In the genomic region with DNA sequence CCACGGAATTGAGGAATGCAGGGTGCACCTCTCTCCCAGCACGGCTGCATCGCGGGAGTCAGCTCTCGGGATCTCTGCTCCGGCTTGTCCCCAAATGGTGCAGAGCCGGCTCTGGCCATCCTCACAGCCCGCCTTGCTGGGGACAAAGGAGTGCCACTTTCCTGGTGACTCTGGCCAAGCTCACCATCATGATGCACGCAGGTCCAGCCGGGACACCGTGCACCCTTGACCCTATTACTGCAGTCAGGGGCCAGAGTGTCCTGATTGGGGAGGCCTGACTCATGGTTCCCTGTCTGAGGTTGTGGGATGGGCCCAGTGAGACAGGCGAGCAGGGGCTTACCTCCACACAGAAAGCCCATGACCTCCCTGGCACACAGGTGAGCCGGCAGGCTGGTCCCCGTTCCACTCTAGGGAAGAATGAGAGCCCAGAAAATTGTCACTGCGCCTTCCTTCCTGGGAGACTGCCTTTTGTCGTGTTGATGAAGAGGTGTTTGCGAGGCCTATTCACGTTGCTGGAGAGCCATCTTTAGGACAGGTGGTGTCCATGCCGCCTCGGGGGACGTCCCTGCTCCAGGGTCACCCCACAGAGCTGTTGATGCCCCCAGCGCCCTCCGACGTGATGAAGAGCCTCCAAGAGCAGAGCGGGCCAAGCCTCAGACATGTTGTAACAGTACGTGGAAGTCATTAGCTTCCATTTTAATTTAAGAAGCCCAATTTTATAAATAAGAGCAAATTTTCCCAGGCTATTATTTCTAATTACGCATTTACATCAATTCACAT, we compare ENCODE assay signal across 27 cellular contexts. TPM values are rescaled to one million over a fixed set of nuclear protein-coding genes. Genes with fewer than 3 reads are reported as not detected.
"Had no signal": no experiment of that assay in that cellular context is flagged by ENCODE, and none has a peak within 500 bp of the region (broad histone marks: within the 10 kb centered on the region; RNA-seq: fewer than 3 reads in every experiment).

No MANE protein-coding gene starts in this region.

- H3K36me3 ChIP-seq: colonic mucosa, left ventricle myocardium inferior, neural progenitor cell, ovary, right lobe of liver, stomach, thoracic aorta, upper lobe of left lung had no signal

- DNase-seq: activated B cell treated with CpG ODN at 0.5 μM for 24 hours; activated CD4-positive, alpha-beta T cell treated with anti-CD3 and anti-CD28 coated beads for 48 hours; activated CD8-positive, alpha-beta memory T cell treated with anti-CD3 and anti-CD28 coated beads, Interleukin-2, amount 50 U/mL, for 4 hours; activated gamma-delta T cell treated with Interleukin-2 at 50 U/mL for 16 hours; activated T-cell treated with anti-CD3 and anti-CD28 coated beads, Interleukin-2, amount 50 U/mL, for 72 hours; amniotic stem cell; colonic mucosa; erythroblast; foreskin melanocyte; hypothalamus; left ventricle myocardium inferior; naive thymus-derived CD4-positive, alpha-beta T cell; stimulated activated CD4-positive, alpha-beta T cell treated with anti-CD3 and anti-CD28 coated beads, Interleukin-4, amount 100 ng/mL, for 24 hours; stomach had no signal

- ATAC-seq: activated naive CD4-positive, alpha-beta T cell treated with anti-CD3 and anti-CD28 coated beads, Interleukin-2, amount 50 U/mL, for 72 hours; activated T-cell treated with anti-CD3 and anti-CD28 coated beads, Interleukin-2, amount 50 U/mL, for 72 hours; naive thymus-derived CD4-positive, alpha-beta T cell; right lobe of liver; stimulated activated effector memory CD8-positive, alpha-beta T cell treated with anti-CD3 and anti-CD28 coated beads, Interleukin-12 subunit alpha, Interleukin-12 subunit beta, amount 100 ng/mL, for 72 hours had no signal

- H2AFZ ChIP-seq: neural progenitor cell had no signal

- H3K27ac ChIP-seq: colonic mucosa, left ventricle myocardium inferior, neural progenitor cell, ovary, right lobe of liver, stomach, thoracic aorta, upper lobe of left lung had no signal

- H3K9me3 Mint-ChIP-seq: activated naive CD4-positive, alpha-beta T cell treated with anti-CD3 and anti-CD28 coated beads, Interleukin-2, amount 50 U/mL, for 72 hours; activated T-cell treated with anti-CD3 and anti-CD28 coated beads, Interleukin-2, amount 50 U/mL, for 72 hours; neural progenitor cell; stimulated activated effector memory CD8-positive, alpha-beta T cell treated with anti-CD3 and anti-CD28 coated beads, Interleukin-12 subunit alpha, Interleukin-12 subunit beta, amount 100 ng/mL, for 72 hours had no signal

- H3K4me3 Mint-ChIP-seq: activated B cell treated with CpG ODN at 0.5 μM for 24 hours; activated T-cell treated with anti-CD3 and anti-CD28 coated beads, Interleukin-2, amount 50 U/mL, for 72 hours; memory B cell; naive thymus-derived CD4-positive, alpha-beta T cell; neural progenitor cell; stimulated activated effector memory CD8-positive, alpha-beta T cell treated with anti-CD3 and anti-CD28 coated beads, Interleukin-12 subunit alpha, Interleukin-12 subunit beta, amount 100 ng/mL, for 72 hours had no signal

- H3K4me2 ChIP-seq: neural progenitor cell, smooth muscle cell had no signal

- H3K4me1 ChIP-seq: colonic mucosa, left ventricle myocardium inferior, right lobe of liver, stomach, upper lobe of left lung had no signal

- FAIRE-seq: endometrium, TTC549 had no signal

- H3K4me1 Mint-ChIP-seq: activated B cell treated with CpG ODN at 0.5 μM for 24 hours; memory B cell; naive thymus-derived CD4-positive, alpha-beta T cell; neural progenitor cell; stimulated activated effector memory CD8-positive, alpha-beta T cell treated with anti-CD3 and anti-CD28 coated beads, Interleukin-12 subunit alpha, Interleukin-12 subunit beta, amount 100 ng/mL, for 72 hours had no signal

- H3K9me3 ChIP-seq: colonic mucosa, left ventricle myocardium inferior, ovary, right lobe of liver, stomach, thoracic aorta, upper lobe of left lung had no signal

- H3K9ac ChIP-seq: neural progenitor cell had no signal

- H3K4me3 ChIP-seq: colonic mucosa, left ventricle myocardium inferior, neural progenitor cell, ovary, right lobe of liver, smooth muscle cell, stomach, thoracic aorta, upper lobe of left lung had no signal

- H3K27ac Mint-ChIP-seq: activated B cell treated with CpG ODN at 0.5 μM for 24 hours; activated naive CD4-positive, alpha-beta T cell treated with anti-CD3 and anti-CD28 coated beads, Interleukin-2, amount 50 U/mL, for 72 hours; activated T-cell treated with anti-CD3 and anti-CD28 coated beads, Interleukin-2, amount 50 U/mL, for 72 hours; memory B cell; naive thymus-derived CD4-positive, alpha-beta T cell; neural progenitor cell; stimulated activated effector memory CD8-positive, alpha-beta T cell treated with anti-CD3 and anti-CD28 coated beads, Interleukin-12 subunit alpha, Interleukin-12 subunit beta, amount 100 ng/mL, for 72 hours had no signal

- H3K27me3 ChIP-seq: colonic mucosa, ovary, right lobe of liver, upper lobe of left lung had no signal

- H3K36me3 Mint-ChIP-seq: activated naive CD4-positive, alpha-beta T cell treated with anti-CD3 and anti-CD28 coated beads, Interleukin-2, amount 50 U/mL, for 72 hours; naive thymus-derived CD4-positive, alpha-beta T cell; neural progenitor cell; stimulated activated effector memory CD8-positive, alpha-beta T cell treated with anti-CD3 and anti-CD28 coated beads, Interleukin-12 subunit alpha, Interleukin-12 subunit beta, amount 100 ng/mL, for 72 hours had no signal

RNA-seq across cellular contexts. Expression of gene VSTM2B, which starts 18.5 kb away (rescaled TPM):
- total RNA-seq: activated B cell treated with CpG ODN at 0.5 μM for 24 hours; activated T-cell treated with anti-CD3 and anti-CD28 coated beads, Interleukin-2, amount 50 U/mL, for 72 hours; colonic mucosa; kidney epithelial cell; left ventricle myocardium inferior; right lobe of liver; smooth muscle cell; stomach; T-helper 2 cell treated with Interferon-gamma antibody and Interleukin-4, amounts not matched to agents 100 ng/mL and 5 ng/mL, for 36 hours; thoracic aorta; upper lobe of left lung had no signal
- polyA plus RNA-seq: naive thymus-derived CD4-positive, alpha-beta T cell; ovary; smooth muscle cell; stomach had no signal
